ENCODE assay signal across 1 cellular context in genomic region chr14:90510208-90510607, GRCh38.
TF ChIP-seq lines count a peak whose summit lies in the region.

No MANE protein-coding gene starts in this region.

TF ChIP-seq in WTC11, 78 proteins besides CTCF, POLR2A, EP300 and RAD21 (continued from another document):
- TF ChIP-seq ARID4B (CRISPR knock-in tag; IDR thresholded peaks at IDR 0.05; ENCODE audit: borderline replicate concordance) (no peak), CREM (CRISPR knock-in tag; IDR thresholded peaks at IDR 0.05) (no peak), AFF4 (CRISPR knock-in tag; IDR thresholded peaks at IDR 0.05; ENCODE audit: borderline replicate concordance) (no peak), FOXK1 (CRISPR knock-in tag; IDR thresholded peaks at IDR 0.05) (peak; percentile 68; the same call in 1 of the 2 replicates), TEAD4 (CRISPR knock-in tag; IDR thresholded peaks at IDR 0.05) (no peak), ZNF416 (CRISPR knock-in tag; IDR thresholded peaks at IDR 0.05) (no peak), ZNF138 (CRISPR knock-in tag; conservative IDR thresholded peaks at IDR 0.05) (0 out of 2 replicates have a peak, but pooled peaks have one; percentile 28), ZNF263 (CRISPR knock-in tag; IDR thresholded peaks at IDR 0.05; ENCODE audit: low read depth) (no peak), EMX1 (CRISPR knock-in tag; IDR thresholded peaks at IDR 0.05) (no peak), FOXP4 (CRISPR knock-in tag; IDR thresholded peaks at IDR 0.05) (0 out of 2 replicates have a peak, but pooled peaks have one; percentile 18), JUN (CRISPR knock-in tag; IDR thresholded peaks at IDR 0.05) (no peak), CDX4 (CRISPR knock-in tag; IDR thresholded peaks at IDR 0.05; ENCODE audit: borderline replicate concordance) (no peak), ZNF281 (CRISPR knock-in tag; IDR thresholded peaks at IDR 0.05) (0 out of 2 replicates have a peak, but pooled peaks have one; percentile 42), ATF3 (CRISPR knock-in tag; conservative IDR thresholded peaks at IDR 0.05) (no peak), ZNF512 (CRISPR knock-in tag; IDR thresholded peaks at IDR 0.05; ENCODE audit: borderline replicate concordance) (no peak), SOX15 (CRISPR knock-in tag; IDR thresholded peaks at IDR 0.05) (no peak), ZBTB21 (CRISPR knock-in tag; IDR thresholded peaks at IDR 0.05; ENCODE audit: borderline replicate concordance) (peak; percentile 18; the same call in 1 of the 2 replicates), IRF2 (CRISPR knock-in tag; IDR thresholded peaks at IDR 0.05; ENCODE audit: borderline replicate concordance, low read depth) (no peak), SMAD4 (CRISPR knock-in tag; IDR thresholded peaks at IDR 0.05) (no peak), E2F4 (CRISPR knock-in tag; IDR thresholded peaks at IDR 0.05; ENCODE audit: borderline replicate concordance, low read depth) (no peak), RORB (CRISPR knock-in tag; IDR thresholded peaks at IDR 0.05) (no peak)
